ENCODE assay signal across 8 cellular contexts in the genomic region with DNA sequence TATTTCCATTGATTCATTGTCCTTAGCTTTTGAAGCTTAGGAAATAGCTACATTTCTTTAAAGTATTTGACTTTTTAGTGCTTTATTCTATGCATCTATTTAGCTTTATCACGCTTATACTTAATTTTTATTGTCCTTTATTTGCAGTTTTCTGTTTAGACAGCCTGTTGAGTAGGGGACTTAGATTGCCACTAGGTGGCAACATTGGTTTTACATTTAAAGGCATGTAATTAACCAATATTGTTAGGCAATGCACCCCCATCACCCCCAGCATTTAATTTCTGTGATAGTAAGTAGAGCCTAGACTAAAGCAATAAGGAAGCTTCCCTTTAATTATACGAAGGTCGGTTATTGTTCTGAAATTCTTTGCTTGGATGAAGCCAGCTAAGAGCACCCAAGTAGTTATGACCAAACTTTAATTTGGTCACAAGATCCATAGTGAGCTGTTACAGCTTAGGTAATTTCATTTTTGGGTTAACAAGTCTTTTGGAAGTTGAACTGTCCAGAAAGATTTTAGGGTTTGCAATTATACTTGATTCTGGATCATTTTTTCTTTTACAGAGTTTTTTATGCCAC. TPM values are rescaled to one million over a fixed set of nuclear protein-coding genes. Genes with fewer than 3 reads are reported as not detected.
A peak's percentile ranks its signal among the peaks of the same experiment; 100 is the strongest.
DNase-seq lines count a peak whose midpoint lies in the region; ATAC-seq, FAIRE-seq and TF ChIP-seq lines count a peak whose summit lies in the region.

No MANE protein-coding gene starts in this region.

- H2AFZ ChIP-seq in OCI-LY7 (ENCODE audit: low read length): no peak overlapping the region
- no peak overlapping the region for H2AFZ ChIP-seq in endothelial cell of umbilical vein (ENCODE audit: low read depth, low read length)
- no peak overlapping the region for H2AFZ ChIP-seq in neural cell (ENCODE audit: low read depth, low read length)

- ATAC-seq in HG03097 (IDR thresholded peaks at IDR 0.05; ENCODE audit: low FRiP score, unreplicated experiment) (no peak), HG03342 (IDR thresholded peaks at IDR 0.05; ENCODE audit: unreplicated experiment) (no peak)

- CTCF ChIA-PET in OCI-LY7 (lab: Charles Lee; ENCODE audit: unreplicated experiment): interaction anchor here (0.7 to 2.1 kb wide), 12 partner anchors 9 to 195 kb away, joined by 3 to 26 read pairs (median 4); a partner anchor contains a TSS
- CTCF ChIA-PET in endothelial cell of umbilical vein (lab: Charles Lee): interaction anchor here (0.6 to 14.1 kb wide), 28 partner anchors 8 to 562 kb away, joined by 3 to 244 read pairs (median 4); a partner anchor contains a TSS

- TF ChIP-seq RAD21 in neural cell (conservative IDR thresholded peaks at IDR 0.05): peak; percentile 89

- H3K4me1 ChIP-seq in OCI-LY7 (ENCODE audit: insufficient read depth, low read length, poor library complexity, severe bottlenecking): peaks cover 15% of the 10 kb centered on the region
- H3K4me1 ChIP-seq in endothelial cell of umbilical vein (ENCODE audit: control insufficient read depth, extremely low read depth, insufficient read depth, low read length): no peaks in the 10 kb centered on the region

- no peaks in the 10 kb centered on the region for H3K36me3 ChIP-seq in OCI-LY7 (ENCODE audit: insufficient read depth, low read length)
- no peaks in the 10 kb centered on the region for H3K36me3 ChIP-seq in endothelial cell of umbilical vein (ENCODE audit: control insufficient read depth in 2 of 2, extremely low read depth in 1 of 2, insufficient read depth in 2 of 2, low read length in 2 of 2)
- no peaks in the 10 kb centered on the region for H3K36me3 ChIP-seq in neural cell (ENCODE audit: insufficient read depth, low read length)

- intact Hi-C loops in OCI-LY7 (cut with micrococcal nuclease; ENCODE audit: unreplicated experiment) (loop anchor here (1.0 to 2.0 kb wide), 5 partner anchors 85 to 506 kb away; no protein-coding TSS in a partner anchor), endothelial cell of umbilical vein (cut with micrococcal nuclease) (loop anchor here (1.0 to 5.0 kb wide), 4 partner anchors 188 to 561 kb away; no protein-coding TSS in a partner anchor)

- POLR2A ChIA-PET in OCI-LY7 (lab: Charles Lee): interaction anchor here (0.6 to 1.9 kb wide), 11 partner anchors 9 to 518 kb away, joined by 3 to 10 read pairs (median 4); no protein-coding TSS in a partner anchor
- POLR2A ChIA-PET in endothelial cell of umbilical vein (lab: Charles Lee): no interaction called here

- no peaks in the 10 kb centered on the region for H4K20me1 ChIP-seq in OCI-LY7 (ENCODE audit: insufficient read depth, low read length)
- H4K20me1 ChIP-seq in endothelial cell of umbilical vein (replicated peaks; ENCODE audit: control insufficient read depth, extremely low read depth, insufficient read depth, low read length): no peaks in the 10 kb centered on the region
- no peaks in the 10 kb centered on the region for H4K20me1 ChIP-seq in neural cell (ENCODE audit: insufficient read depth)

- H3K27ac ChIP-seq in C4-2B (no peak overlapping the region), OCI-LY7 (ENCODE audit: low read depth, low read length, poor library complexity, severe bottlenecking) (no peak overlapping the region), endothelial cell of umbilical vein (ENCODE audit: insufficient read depth, low read depth, low read length) (no peak overlapping the region), neural cell (ENCODE audit: low read length) (no peak overlapping the region)

- H3K9me3 ChIP-seq in OCI-LY7 (ENCODE audit: low read length) (no peaks in the 10 kb centered on the region), endothelial cell of umbilical vein (replicated peaks; ENCODE audit: control insufficient read depth, insufficient read depth, low read length) (no peaks in the 10 kb centered on the region), neural cell (ENCODE audit: low read length) (no peaks in the 10 kb centered on the region)

- no peak for TF ChIP-seq POLR2A in endothelial cell of umbilical vein (IDR thresholded peaks at IDR 0.05; ENCODE audit: low read depth, low read length)

- BruUV-seq in OCI-LY7 (replicated peaks; lab: Mats Ljungman, UMichigan) (no TSS peak), endothelial cell of umbilical vein (replicated peaks; lab: Mats Ljungman, UMichigan) (no TSS peak)

- H3K79me2 ChIP-seq in OCI-LY7 (ENCODE audit: insufficient read depth, low read depth, low read length) (no peaks in the 10 kb centered on the region), endothelial cell of umbilical vein (ENCODE audit: control insufficient read depth, insufficient read depth, low read length) (no peaks in the 10 kb centered on the region), neural cell (replicated peaks; ENCODE audit: insufficient read depth, low read length) (no peaks in the 10 kb centered on the region)

- no peak for TF ChIP-seq EP300 in neural cell (conservative IDR thresholded peaks at IDR 0.05; ENCODE audit: poor library complexity, severe bottlenecking)

- H3K9me1 ChIP-seq in endothelial cell of umbilical vein (replicated peaks; ENCODE audit: control insufficient read depth, extremely low read depth, insufficient read depth, low read length): no peaks in the 10 kb centered on the region

- dilution Hi-C loops in endothelial cell of umbilical vein (cut with MboI; ENCODE audit: extremely low pct_ligation_motif_present, low sequenced_read_pairs): loop anchor here (25.0 kb wide), 1 partner anchor 176 kb away; no protein-coding TSS in a partner anchor

- no peaks in the 10 kb centered on the region for H3F3A ChIP-seq in neural cell (ENCODE audit: insufficient read depth, low read length, poor library complexity, severe bottlenecking)

- FAIRE-seq in endothelial cell of umbilical vein (lab: Jason Lieb, UNC): no peak

- H3K4me2 ChIP-seq in OCI-LY7 (ENCODE audit: low read length) (no peak overlapping the region), endothelial cell of umbilical vein (ENCODE audit: insufficient read depth, low read length) (no peak overlapping the region), neural cell (ENCODE audit: low read length) (no peak overlapping the region)

- H3K9ac ChIP-seq in endothelial cell of umbilical vein (replicated peaks; ENCODE audit: extremely low read depth, insufficient read depth, low read length) (no peak overlapping the region), neural cell (ENCODE audit: low read length) (no peak overlapping the region)

- H3K9me2 ChIP-seq in OCI-LY7 (ENCODE audit: insufficient read depth, low read length) (no peaks in the 10 kb centered on the region), neural cell (ENCODE audit: insufficient read depth, low read length) (no peaks in the 10 kb centered on the region)

- peak; percentile 55 for DNase-seq in HCEC 1CT
- DNase-seq in OCI-LY7 (ENCODE audit: low spot score): peak; percentile 84
- DNase-seq in endothelial cell of umbilical vein (ENCODE audit: low read depth, low spot score): peak; percentile 38
- no peak for DNase-seq in GF-D8 (lab: John Stamatoyannopoulos, UW)

- H3K27me3 ChIP-seq in endothelial cell of umbilical vein (ENCODE audit: control insufficient read depth in 2 of 2, insufficient read depth in 2 of 2, low read length in 2 of 2) (no peaks in the 10 kb centered on the region), neural cell (ENCODE audit: insufficient read depth, low read depth, low read length) (no peaks in the 10 kb centered on the region)

- peak; percentile 98 for TF ChIP-seq CTCF in C4-2B (conservative IDR thresholded peaks at IDR 0.05)
- peak; percentile 97 for TF ChIP-seq CTCF in OCI-LY7 (conservative IDR thresholded peaks at IDR 0.05; ENCODE audit: low read length)
- peak; percentile 41 to 44 for TF ChIP-seq CTCF in endothelial cell of umbilical vein (IDR thresholded peaks at IDR 0.05; ENCODE audit: extremely low read depth in 1 of 2, insufficient read depth in 1 of 2, low read depth in 1 of 2, low read length in 2 of 2)
- TF ChIP-seq CTCF in neural cell (IDR thresholded peaks at IDR 0.05; ENCODE audit: poor library complexity, severe bottlenecking): peak; percentile 89

- H3K4me3 ChIP-seq in OCI-LY7 (ENCODE audit: low read depth, low read length, poor library complexity, severe bottlenecking) (no peak overlapping the region), endothelial cell of umbilical vein (replicated peaks in 1 of 3; ENCODE audit: insufficient read depth in 1 of 3, low read depth in 1 of 3, low read length in 3 of 3) (no peak overlapping the region), neural cell (ENCODE audit: low read length) (no peak overlapping the region)

TF ChIP-seq in endothelial cell of umbilical vein, 7 proteins besides CTCF, POLR2A, EP300 and RAD21 (continues in another document):
- no peak for TF ChIP-seq MYC (IDR thresholded peaks at IDR 0.05; ENCODE audit: low read depth, low read length)
- no peak for TF ChIP-seq FOS (IDR thresholded peaks at IDR 0.05; ENCODE audit: borderline replicate concordance, insufficient read depth, low read length)
- no peak for TF ChIP-seq EZH2 (IDR thresholded peaks at IDR 0.05; ENCODE audit: borderline replicate concordance, low read depth, low read length, severe bottlenecking)
- no peak for TF ChIP-seq GATA2 (IDR thresholded peaks at IDR 0.05; ENCODE audit: insufficient read depth, insufficient read length, low read depth, low read length)

TF ChIP-seq in neural cell, 6 proteins besides CTCF, POLR2A, EP300 and RAD21:
- TF ChIP-seq POLR2AphosphoS5 (IDR thresholded peaks at IDR 0.05) (no peak), SMC3 (conservative IDR thresholded peaks at IDR 0.05; ENCODE audit: poor library complexity) (peak; percentile 93)

RNA-seq across cellular contexts. Expression of a gene that starts 36.5 kb away (rescaled TPM):
- 3.6 and 3.7 TPM in 2 replicates for total RNA-seq in OCI-LY7 (2014; rRNA removed; shearing (Covaris generic))
- 3.9 and 4.3 TPM in 2 replicates for total RNA-seq in OCI-LY7 (2022)
- total RNA-seq in endothelial cell of umbilical vein: 13.9 and 14.6 TPM in 2 replicates
- 4.5 and 5.2 TPM in 2 replicates for polyA plus RNA-seq in endothelial cell of umbilical vein
- polyA plus RNA-seq in endothelial cell of umbilical vein (2011; cell fraction: cytosol; rRNA removed): 5.3 and 5.4 TPM in 2 replicates
- polyA plus RNA-seq in endothelial cell of umbilical vein (2011; cell fraction: nucleus; rRNA removed): 5.7 and 6.1 TPM in 2 replicates
- polyA plus RNA-seq in endothelial cell of umbilical vein (2012): 8.0 and 9.7 TPM in 2 replicates
- 10.3 and 14.4 TPM in 2 replicates for polyA minus RNA-seq in endothelial cell of umbilical vein
- 3.3 TPM for polyA minus RNA-seq in endothelial cell of umbilical vein (2011; cell fraction: cytosol; rRNA and poly(A)+ RNA removed)
- polyA minus RNA-seq in endothelial cell of umbilical vein (2011; cell fraction: nucleus; rRNA and poly(A)+ RNA removed): 5.8 TPM in 2 replicates
- polyA plus RNA-seq in neural cell: 7.4 and 8.2 TPM in 2 replicates
- 5.8 and 6.1 TPM in 2 replicates for polyA minus RNA-seq in neural cell

Comparison
In these comparisons a context has a peak if more than half of its experiments do, and no peak if none do; other contexts are left out.
1. CTCF ChIP-seq: peak in every context shown above with its lines; median percentile 98 in C4-2B; 97 in OCI-LY7; 89 in neural cell; 42 in endothelial cell of umbilical vein.